4 cellular contexts compared by ENCODE assay signal in the genomic region with DNA sequence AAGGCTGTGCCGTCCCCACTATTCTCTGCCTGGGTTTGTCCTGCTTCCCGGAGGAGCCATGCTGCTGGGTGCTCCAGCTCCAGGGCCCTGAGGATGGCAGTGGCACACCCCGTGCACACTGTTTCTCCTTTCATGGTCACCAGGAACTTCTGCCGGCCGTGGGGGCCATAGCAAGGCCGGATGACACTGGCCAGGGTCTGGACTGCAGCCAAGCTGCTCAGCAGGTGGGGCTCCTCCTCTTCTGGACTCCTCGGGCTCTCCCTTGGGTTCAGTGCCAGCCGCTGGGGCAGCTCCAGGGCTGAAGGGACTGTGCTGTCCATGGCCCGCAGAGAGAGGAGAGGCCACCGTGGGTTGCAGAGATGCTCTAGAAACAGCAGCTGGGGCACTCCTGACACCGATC. TPM values are rescaled to one million over a fixed set of nuclear protein-coding genes. Genes with fewer than 3 reads are reported as not detected.
"Had no signal": no experiment of that assay in that cellular context is flagged by ENCODE, and none has a peak within 500 bp of the region (broad histone marks: within the 10 kb centered on the region; RNA-seq: fewer than 3 reads in every experiment).

No MANE protein-coding gene starts in this region.

RNA-seq across cellular contexts. Expression of a gene that starts 0.4 kb away (rescaled TPM):
- total RNA-seq: LHCN-M2, M059J, MCF 10A, NCI-H460 had no signal
